ENCODE assay signal across 9 cellular contexts in genomic region chr5:57598756-57599155, GRCh38.
DNase-seq lines count a peak whose midpoint lies in the region; ATAC-seq, FAIRE-seq and TF ChIP-seq lines count a peak whose summit lies in the region.
"Had no signal": no experiment of that assay in that cellular context is flagged by ENCODE, and none has a peak within 500 bp of the region (broad histone marks: within the 10 kb centered on the region; RNA-seq: fewer than 3 reads in every experiment).

No MANE protein-coding gene starts in this region.

- H3K4me3 ChIP-seq in cardiac fibroblast (replicated peaks in 1 of 2; ENCODE audit: low read depth in 2 of 2, low read length in 2 of 2) (no peak overlapping the region), heart right ventricle (no peak overlapping the region)

- TF ChIP-seq CTCF in cardiac fibroblast (IDR thresholded peaks at IDR 0.05; ENCODE audit: low read depth, low read length) = no peak
- no peak for TF ChIP-seq CTCF in heart right ventricle (IDR thresholded peaks at IDR 0.05)

- H3K27ac ChIP-seq in heart right ventricle = no peak overlapping the region

- no peaks in the 10 kb centered on the region for H3K9me3 ChIP-seq in heart right ventricle

- 82 to 87% methylated on average over 3 of the region's 3 CpGs for WGBS in heart right ventricle, 2 donors

- peaks cover 0 to 11% (median 0%) of the 10 kb centered on the region in 9 donors for H3K4me1 ChIP-seq in heart right ventricle

- H3K36me3 ChIP-seq in heart right ventricle = no peaks in the 10 kb centered on the region

- intact Hi-C loops in heart right ventricle (cut with DNase I) = no loop called here

- DNase-seq in HTR-8/SVneo (ENCODE audit: insufficient read length, low spot score) = peak; percentile 18
- DNase-seq in cardiac fibroblast (ENCODE audit: low read depth in 2 of 2) = peak; percentile 50 to 88
- peak; percentile 81 for DNase-seq in renal cortical epithelial cell (ENCODE audit: low read depth)
- no peak for DNase-seq in NCI-H2081 (lab: John Stamatoyannopoulos, UW)
- DNase-seq in heart right ventricle = no peak
- no peak for DNase-seq in DMS53 (lab: John Stamatoyannopoulos, UW)
- DNase-seq: NCI-H187, SHP77 treated with DMSO at 0.1 percent for 48 hours had no signal

- ATAC-seq in GM18511 (IDR thresholded peaks at IDR 0.05; ENCODE audit: unreplicated experiment) = peak; percentile 46
- ATAC-seq in heart right ventricle = no peak

- no peaks in the 10 kb centered on the region for H3K27me3 ChIP-seq in heart right ventricle

- FAIRE-seq in HTR-8/SVneo (lab: Jason Lieb, UNC) = no peak

Comparison
In these comparisons a context has a peak if more than half of its experiments do, and no peak if none do; other contexts are left out.
1. DNase-seq: peak in HTR-8/SVneo (single experiment), cardiac fibroblast (2 of 2) and renal cortical epithelial cell (single experiment); none in NCI-H2081 (0 of 2), heart right ventricle (0 of 2) and DMS53 (single experiment).